Comparison of ENCODE assay signal across 1 cellular context in the genomic region with DNA sequence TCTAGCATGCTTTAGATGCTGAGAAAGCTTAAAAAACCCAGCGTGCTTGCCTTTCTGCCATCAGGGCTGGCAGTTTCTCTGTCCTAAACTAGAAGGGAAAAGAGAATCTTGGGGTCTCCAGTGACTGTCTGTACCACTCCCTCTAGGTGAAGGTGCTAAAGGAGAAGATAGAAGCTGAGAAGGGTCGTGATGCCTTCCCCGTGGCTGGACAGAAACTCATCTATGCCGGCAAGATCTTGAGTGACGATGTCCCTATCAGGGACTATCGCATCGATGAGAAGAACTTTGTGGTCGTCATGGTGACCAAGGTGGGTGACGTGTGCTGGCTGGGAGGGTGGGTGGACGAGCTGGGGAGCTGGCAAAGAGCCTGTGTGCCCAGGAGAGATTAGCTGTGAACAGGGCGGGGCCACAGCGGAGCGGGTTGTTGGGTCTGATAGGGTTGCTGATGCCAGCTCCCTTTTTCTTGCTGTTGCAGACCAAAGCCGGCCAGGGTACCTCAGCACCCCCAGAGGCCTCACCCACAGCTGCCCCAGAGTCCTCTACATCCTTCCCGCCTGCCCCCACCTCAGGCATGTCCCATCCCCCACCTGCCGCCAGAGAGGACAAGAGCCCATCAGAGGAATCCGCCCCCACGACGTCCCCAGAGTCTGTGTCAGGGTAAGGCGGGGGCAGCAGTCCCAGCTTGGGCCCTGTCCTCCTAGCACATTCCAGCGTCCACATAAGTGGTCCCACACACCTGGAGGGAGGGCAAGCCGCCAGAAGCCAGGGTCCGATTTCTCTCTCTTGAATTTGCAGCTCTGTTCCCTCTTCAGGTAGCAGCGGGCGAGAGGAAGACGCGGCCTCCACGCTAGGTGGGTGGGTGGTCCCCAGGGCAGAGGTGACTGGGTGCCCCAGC.
TF ChIP-seq lines count a peak whose summit lies in the region.

No MANE protein-coding gene starts in this region.

TF ChIP-seq in HCT116, 20 proteins besides CTCF, POLR2A, EP300 and RAD21:
- TF ChIP-seq POLR2AphosphoS5 (IDR thresholded peaks at IDR 0.05; ENCODE audit: low read depth, low read length), result 0 out of 2 replicates have a peak, but pooled peaks have one; percentile 9
- TF ChIP-seq EZH2phosphoT487 (IDR thresholded peaks at IDR 0.05; ENCODE audit: borderline replicate concordance), result no peak
